8 cellular contexts compared by ENCODE assay signal in genomic region chr11:115572551-115572950, GRCh38.
"Had no signal": no experiment of that assay in that cellular context is flagged by ENCODE, and none has a peak within 500 bp of the region (broad histone marks: within the 10 kb centered on the region; RNA-seq: fewer than 3 reads in every experiment).

No MANE protein-coding gene starts in this region.

- DNase-seq: GM23248, GOT3, H9, HCEC 1CT, HFFc6, IMR-90, KG1 had no signal

- H3K27ac ChIP-seq: GM23248 had no signal

- H3K4me3 Mint-ChIP-seq: H9, HFFc6 had no signal

- H3K4me3 ChIP-seq: GM23248, K562 had no signal

- H3K27ac Mint-ChIP-seq: H9, HFFc6 had no signal
